ENCODE assay signal across 8 cellular contexts in genomic region chr6:15389759-15390723, GRCh38.
DNase-seq lines count a peak whose midpoint lies in the region; ATAC-seq and TF ChIP-seq lines count a peak whose summit lies in the region.

No MANE protein-coding gene starts in this region.

- no peaks in the 10 kb centered on the region for H3K9me3 Mint-ChIP-seq in H9
- H3K9me3 Mint-ChIP-seq in natural killer cell treated with Interleukin-12 subunit alpha and Interleukin-12 subunit beta and Interleukin-15 and Interleukin-18, amount 100 ng/mL, for 72 hours: no peaks in the 10 kb centered on the region

- no peak overlapping the region for H2AFZ ChIP-seq in H9 (ENCODE audit: low read length)

- H2AK5ac ChIP-seq in H9 (ENCODE audit: insufficient read length, low read length): no peak overlapping the region

- peaks cover 65 to 72% of the 10 kb centered on the region in 2 experiments for H3K4me1 Mint-ChIP-seq in H9
- H3K4me1 Mint-ChIP-seq in natural killer cell treated with Interleukin-12 subunit alpha and Interleukin-12 subunit beta and Interleukin-15 and Interleukin-18, amount 100 ng/mL, for 72 hours (ENCODE audit: low read depth in 2 of 2): peaks cover 71 to 84% of the 10 kb centered on the region in 2 donors

- H2BK5ac ChIP-seq in H9 (ENCODE audit: insufficient read length, low read length): no peak overlapping the region

- H4K91ac ChIP-seq in H9 (ENCODE audit: insufficient read length, low read depth, low read length): no peak overlapping the region

- no peak overlapping the region for H3K4me2 ChIP-seq in H9 (ENCODE audit: insufficient read depth, insufficient read length, low read length)

- no peaks in the 10 kb centered on the region for H3K27me3 ChIP-seq in H9 (ENCODE audit: insufficient read depth, low read length)
- no peaks in the 10 kb centered on the region for H3K27me3 ChIP-seq in ovary

- H3K23me2 ChIP-seq in H9 (ENCODE audit: insufficient read length, low read depth, low read length, poor library complexity, severe bottlenecking): no peaks in the 10 kb centered on the region

- peaks cover 2% of the 10 kb centered on the region; the same call in 1 of the 2 replicates for H3K27me3 Mint-ChIP-seq in H9 (ENCODE audit: low read depth)
- no peaks in the 10 kb centered on the region for H3K27me3 Mint-ChIP-seq in natural killer cell treated with Interleukin-12 subunit alpha and Interleukin-12 subunit beta and Interleukin-15 and Interleukin-18, amount 100 ng/mL, for 72 hours

- no peak overlapping the region for H3K56ac ChIP-seq in H9 (ENCODE audit: insufficient read length, low read depth, low read length)

- no peak overlapping the region for H3K9ac ChIP-seq in H9 (ENCODE audit: extremely low read depth, insufficient read length, low read length)

- H3K18ac ChIP-seq in H9 (ENCODE audit: insufficient read length, low read depth, low read length): no peak overlapping the region

- no peak for TF ChIP-seq EP300 in ovary (IDR thresholded peaks at IDR 0.05)

- H3K4me3 ChIP-seq in ovary: no peak overlapping the region

- H3K4me3 Mint-ChIP-seq in H9: 0 out of 5 replicates have a peak overlapping the region, but pooled peaks of 1 of the 2 experiments have one; percentile 19
- H3K4me3 Mint-ChIP-seq in natural killer cell treated with Interleukin-12 subunit alpha and Interleukin-12 subunit beta and Interleukin-15 and Interleukin-18, amount 100 ng/mL, for 72 hours: no peak overlapping the region

- H3K27ac Mint-ChIP-seq in H9: peak overlapping the region; percentile 34 to 90 (median 69); a peak in 6 of 7 replicates
- H3K27ac Mint-ChIP-seq in natural killer cell treated with Interleukin-12 subunit alpha and Interleukin-12 subunit beta and Interleukin-15 and Interleukin-18, amount 100 ng/mL, for 72 hours: peak overlapping the region; percentile 51 to 73

- no CpG with 5 or more reads among the region's 14 CpGs for WGBS in H9 (ENCODE audit: extremely low coverage, insufficient read length, low lambda C conversion rate)
- WGBS in ovary, 3 donors: 37 to 51% (median 40%) methylated on average over 14 of the region's 14 CpGs

- no peak overlapping the region for H4K8ac ChIP-seq in H9 (replicated peaks; ENCODE audit: insufficient read length, low read depth, low read length)

- no peak overlapping the region for H3K23ac ChIP-seq in H9 (ENCODE audit: insufficient read length, low read depth, low read length)

- peaks cover 4% of the 10 kb centered on the region for H4K20me1 ChIP-seq in H9 (ENCODE audit: control insufficient read depth, insufficient read depth, insufficient read length)

- no peaks in the 10 kb centered on the region for H3K36me3 ChIP-seq in ovary

- in situ Hi-C loops in Caki2 (cut with HindIII; ENCODE audit: low pct_unique_long_range_greater_than_20kb, low sequenced_read_pairs): no loop called here

- no peak for TF ChIP-seq POLR2A in erythroblast (IDR thresholded peaks at IDR 0.05; ENCODE audit: low read length)
- no peak for TF ChIP-seq POLR2A in ovary (IDR thresholded peaks at IDR 0.05)

- H2BK15ac ChIP-seq in H9 (ENCODE audit: low read depth, low read length): no peak overlapping the region

- H3K27ac ChIP-seq in H9 (ENCODE audit: insufficient read length, low read depth, low read length) (no peak overlapping the region), ovary (no peak overlapping the region)

- no peak overlapping the region for H2BK20ac ChIP-seq in H9 (ENCODE audit: low read depth, low read length, poor library complexity, severe bottlenecking)

- no peak overlapping the region for H3K4ac ChIP-seq in H9 (ENCODE audit: low read depth, low read length)

- DNase-seq in Caki2 (ENCODE audit: low read depth) (peak; percentile 52), H9 (no peak), SHP77 treated with DMSO at 0.1 percent for 48 hours (lab: John Stamatoyannopoulos, UW) (peak; percentile 7), erythroblast (lab: John Stamatoyannopoulos, UW) (peak; percentile 56 to 62), NCI-H2107 treated with DMSO at 0.1 percent for 48 hours (lab: John Stamatoyannopoulos, UW; ENCODE audit: unreplicated experiment) (no peak), ovary (no peak), NCI-H774 (lab: John Stamatoyannopoulos, UW) (no peak)
- DNase-seq in natural killer cell treated with Interleukin-12 subunit alpha and Interleukin-12 subunit beta and Interleukin-15 and Interleukin-18, amount 100 ng/mL, for 72 hours (ENCODE audit: low spot score): no peak

- H3K79me1 ChIP-seq in H9 (ENCODE audit: insufficient read depth, low read depth, low read length, poor library complexity, severe bottlenecking): no peaks in the 10 kb centered on the region

- TF ChIP-seq CTCF in H9 (conservative IDR thresholded peaks at IDR 0.05): peak; percentile 77
- TF ChIP-seq CTCF in ovary (IDR thresholded peaks at IDR 0.05): peak in 1 of 3 donors; percentile 21

- intact Hi-C loops in ovary (cut with DNase I): no loop called here

- H3K36me3 Mint-ChIP-seq in H9 (ENCODE audit: insufficient read depth in 1 of 3, low read depth in 3 of 3): peaks cover 0 to 21% (median 16%) of the 10 kb centered on the region in 3 experiments; a peak in 6 of 7 replicates
- H3K36me3 Mint-ChIP-seq in natural killer cell treated with Interleukin-12 subunit alpha and Interleukin-12 subunit beta and Interleukin-15 and Interleukin-18, amount 100 ng/mL, for 72 hours: no peaks in the 10 kb centered on the region

- ATAC-seq in natural killer cell treated with Interleukin-12 subunit alpha and Interleukin-12 subunit beta and Interleukin-15 and Interleukin-18, amount 100 ng/mL, for 72 hours: peak in 1 of 2 donors; percentile 43

- H3K14ac ChIP-seq in H9 (ENCODE audit: insufficient read depth, low read length): no peak overlapping the region

- H4K5ac ChIP-seq in H9 (ENCODE audit: insufficient read length, low read depth, low read length): no peak overlapping the region

- H3K79me2 ChIP-seq in H9 (ENCODE audit: insufficient read depth, low read length): peaks cover 94% of the 10 kb centered on the region

- H2BK120ac ChIP-seq in H9 (ENCODE audit: low read depth, low read length, poor library complexity, severe bottlenecking): no peak overlapping the region

- no peak overlapping the region for H2BK12ac ChIP-seq in H9 (ENCODE audit: insufficient read length, low read depth, low read length)

- peaks cover 16% of the 10 kb centered on the region for H3K4me1 ChIP-seq in H9 (ENCODE audit: insufficient read depth, low read length)
- peaks cover 10% of the 10 kb centered on the region for H3K4me1 ChIP-seq in ovary (ENCODE audit: insufficient read depth)

- H3T11ph ChIP-seq in H9 (ENCODE audit: low read length): no peak overlapping the region

- no peaks in the 10 kb centered on the region for H3K9me3 ChIP-seq in H9 (ENCODE audit: control insufficient read depth, low read depth, low read length)
- H3K9me3 ChIP-seq in ovary: no peaks in the 10 kb centered on the region

Comparison
In these comparisons a context has a peak if more than half of its experiments do, and no peak if none do; other contexts are left out.
1. DNase-seq: peak in Caki2 (single experiment), SHP77 treated with DMSO at 0.1 percent for 48 hours (single experiment) and erythroblast (2 of 2); none in H9 (single experiment), natural killer cell treated with Interleukin-12 subunit alpha and Interleukin-12 subunit beta and Interleukin-15 and Interleukin-18, amount 100 ng/mL, for 72 hours (single experiment), NCI-H2107 treated with DMSO at 0.1 percent for 48 hours (single experiment), ovary (0 of 5) and NCI-H774 (single experiment).